In genomic region chr17:17570207-17570797, GRCh38 we compare ENCODE assay signal across 8 cellular contexts.
DNase-seq lines count a peak whose midpoint lies in the region; ATAC-seq and TF ChIP-seq lines count a peak whose summit lies in the region.

No MANE protein-coding gene starts in this region.

- no peaks in the 10 kb centered on the region for H3K4me1 ChIP-seq in Loucy (ENCODE audit: insufficient read depth, low read length, poor library complexity, severe bottlenecking)

- no peak overlapping the region for H2AFZ ChIP-seq in Loucy (ENCODE audit: low read length)

- peak; percentile 49 for TF ChIP-seq CTCF in Loucy (conservative IDR thresholded peaks at IDR 0.05; ENCODE audit: low read length)
- TF ChIP-seq CTCF in astrocyte of the spinal cord (IDR thresholded peaks at IDR 0.05; ENCODE audit: low read depth, low read length): peak; percentile 69

- no peak for ATAC-seq in HG03108 (IDR thresholded peaks at IDR 0.05; ENCODE audit: unreplicated experiment)

- H4K20me1 ChIP-seq in Loucy (ENCODE audit: insufficient read depth, low read length, poor library complexity, severe bottlenecking): no peaks in the 10 kb centered on the region

- no peak overlapping the region for H3K4me2 ChIP-seq in Loucy (ENCODE audit: low read depth, low read length, poor library complexity, severe bottlenecking)

- no peaks in the 10 kb centered on the region for H3F3A ChIP-seq in Loucy (ENCODE audit: low read depth)

- H3K36me3 ChIP-seq in Loucy (ENCODE audit: insufficient read depth, low read length): no peaks in the 10 kb centered on the region

- in situ Hi-C loops in astrocyte of the spinal cord (cut with HindIII; ENCODE audit: low sequenced_read_pairs): no loop called here

- no peaks in the 10 kb centered on the region for H3K27me3 ChIP-seq in Loucy (ENCODE audit: insufficient read depth, low read length, poor library complexity, severe bottlenecking)

- DNase-seq in CMK (ENCODE audit: low read depth) (peak; percentile 5), astrocyte of the spinal cord (ENCODE audit: low read depth, low spot score) (peak; percentile 17), left kidney (ENCODE audit: low read depth, low spot score) (peak; percentile 73), NCI-H2107 (lab: John Stamatoyannopoulos, UW) (no peak), NCI-H526 treated with DMSO at 0.1 percent for 48 hours (lab: John Stamatoyannopoulos, UW) (no peak), amniotic stem cell (lab: John Stamatoyannopoulos, UW) (no peak)

- H3K9me3 ChIP-seq in Loucy (ENCODE audit: insufficient read depth, low read depth, low read length): no peaks in the 10 kb centered on the region

- H3K79me2 ChIP-seq in Loucy (ENCODE audit: insufficient read depth, low read length): no peaks in the 10 kb centered on the region

- no peak overlapping the region for H3K9ac ChIP-seq in Loucy (ENCODE audit: low read depth, low read length, poor library complexity, severe bottlenecking)

- H3K4me3 ChIP-seq in Loucy (ENCODE audit: low read length, poor library complexity, severe bottlenecking) (no peak overlapping the region), astrocyte of the spinal cord (ENCODE audit: low read depth, low read length) (no peak overlapping the region)

- no peaks in the 10 kb centered on the region for H3K9me2 ChIP-seq in Loucy (replicated peaks; ENCODE audit: low read depth, low read length)

Comparison
In these comparisons a context has a peak if more than half of its experiments do, and no peak if none do; other contexts are left out.
1. DNase-seq: peak in CMK (single experiment), astrocyte of the spinal cord (single experiment) and left kidney (single experiment); none in NCI-H2107 (single experiment), NCI-H526 treated with DMSO at 0.1 percent for 48 hours (single experiment) and amniotic stem cell (single experiment).